In the genomic region with DNA sequence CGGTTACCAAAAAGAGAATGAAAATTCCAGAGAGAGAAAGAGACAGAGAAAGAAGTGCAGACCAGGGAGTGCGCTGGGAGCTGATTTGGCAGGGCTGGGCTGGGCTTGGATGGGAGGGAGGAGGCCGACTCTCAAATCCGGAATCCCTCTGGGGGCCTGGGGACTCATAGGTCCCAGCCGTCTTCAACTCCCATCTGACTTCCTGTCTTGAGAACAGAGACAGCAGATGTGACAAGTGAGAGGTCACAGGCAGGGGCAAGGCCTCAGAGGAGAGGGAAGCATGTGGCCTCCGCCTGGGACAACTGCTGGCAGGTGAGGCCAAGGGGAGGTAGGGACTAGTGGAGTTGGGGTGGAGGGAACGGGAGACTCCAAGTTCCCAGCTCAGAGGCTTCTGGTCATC, we compare ENCODE assay signal across 5 cellular contexts.
DNase-seq lines count a peak whose midpoint lies in the region; ATAC-seq and TF ChIP-seq lines count a peak whose summit lies in the region.
"Not testable (repeated sequence)": the region's sequence is repeated elsewhere in the genome, so short reads cannot be mapped to it uniquely, and the experiment has no call there.

No MANE protein-coding gene starts in this region.

- H3K9ac ChIP-seq in BLaER1 = not testable (repeated sequence)

- not testable (repeated sequence) for H4K20me1 ChIP-seq in BLaER1

- TF ChIP-seq CTCF in Panc1 (IDR thresholded peaks at IDR 0.05) = not testable (repeated sequence)

- peaks cover 18% of the 10 kb centered on the region for H3K4me1 ChIP-seq in BLaER1
- H3K4me1 ChIP-seq in Panc1 (ENCODE audit: control insufficient read depth, insufficient read depth, low read length) = not testable (repeated sequence)

- H3K36me3 ChIP-seq in BLaER1; Panc1 (ENCODE audit: control insufficient read depth, insufficient read depth, low read length): not testable (repeated sequence)

- H3K27me3 ChIP-seq in BLaER1; Panc1 (ENCODE audit: control insufficient read depth, insufficient read depth, low read length): not testable (repeated sequence)

- in situ Hi-C loops in Panc1 (cut with HindIII; ENCODE audit: low pct_unique_long_range_greater_than_20kb, low sequenced_read_pairs) = not testable (repeated sequence)

- DNase-seq in Panc1 (ENCODE audit: low read depth, low spot score); Right ventricle myocardium inferior (ENCODE audit: missing footprints); Right ventricle myocardium superior; left ventricle myocardium superior: not testable (repeated sequence)

- intact Hi-C loops in Panc1 (cut with micrococcal nuclease; ENCODE audit: unreplicated experiment); Right ventricle myocardium inferior (cut with DNase I); Right ventricle myocardium superior (cut with DNase I); left ventricle myocardium superior (cut with micrococcal nuclease): not testable (repeated sequence)

- CTCF ChIA-PET in Panc1 (lab: Charles Lee) = not testable (repeated sequence)

- peak overlapping the region; percentile 36 for H3K4me2 ChIP-seq in BLaER1

- POLR2A ChIA-PET in Panc1 (lab: Charles Lee) = not testable (repeated sequence)

- 0 out of 2 replicates have a peak, but pooled peaks have one; percentile 5 for ATAC-seq in Panc1
- peak; percentile 6 for ATAC-seq in Right ventricle myocardium inferior
- peak; percentile 22 for ATAC-seq in Right ventricle myocardium superior (ENCODE audit: poor library complexity)
- ATAC-seq in left ventricle myocardium superior = peak; percentile 41

- not testable (repeated sequence) for H3K27ac ChIP-seq in BLaER1; Panc1 (ENCODE audit: low read length)

- H3K4me3 ChIP-seq in BLaER1; Panc1 (ENCODE audit: low read depth in 2 of 2, low read length in 2 of 2): not testable (repeated sequence)

- not testable (repeated sequence) for H3K9me3 ChIP-seq in BLaER1; Panc1 (ENCODE audit: control insufficient read depth, insufficient read depth, low read depth, low read length)

- not testable (repeated sequence) for BruUV-seq in Panc1 (replicated peaks; lab: Mats Ljungman, UMichigan)
